Comparison of ENCODE assay signal across 1 cellular context in genomic region chrX:16867947-16868346, GRCh38.
TF ChIP-seq lines count a peak whose summit lies in the region.

No MANE protein-coding gene starts in this region.

TF ChIP-seq in GM23338, 12 proteins besides CTCF, POLR2A, EP300 and RAD21:
- TF ChIP-seq, protein P1, sequence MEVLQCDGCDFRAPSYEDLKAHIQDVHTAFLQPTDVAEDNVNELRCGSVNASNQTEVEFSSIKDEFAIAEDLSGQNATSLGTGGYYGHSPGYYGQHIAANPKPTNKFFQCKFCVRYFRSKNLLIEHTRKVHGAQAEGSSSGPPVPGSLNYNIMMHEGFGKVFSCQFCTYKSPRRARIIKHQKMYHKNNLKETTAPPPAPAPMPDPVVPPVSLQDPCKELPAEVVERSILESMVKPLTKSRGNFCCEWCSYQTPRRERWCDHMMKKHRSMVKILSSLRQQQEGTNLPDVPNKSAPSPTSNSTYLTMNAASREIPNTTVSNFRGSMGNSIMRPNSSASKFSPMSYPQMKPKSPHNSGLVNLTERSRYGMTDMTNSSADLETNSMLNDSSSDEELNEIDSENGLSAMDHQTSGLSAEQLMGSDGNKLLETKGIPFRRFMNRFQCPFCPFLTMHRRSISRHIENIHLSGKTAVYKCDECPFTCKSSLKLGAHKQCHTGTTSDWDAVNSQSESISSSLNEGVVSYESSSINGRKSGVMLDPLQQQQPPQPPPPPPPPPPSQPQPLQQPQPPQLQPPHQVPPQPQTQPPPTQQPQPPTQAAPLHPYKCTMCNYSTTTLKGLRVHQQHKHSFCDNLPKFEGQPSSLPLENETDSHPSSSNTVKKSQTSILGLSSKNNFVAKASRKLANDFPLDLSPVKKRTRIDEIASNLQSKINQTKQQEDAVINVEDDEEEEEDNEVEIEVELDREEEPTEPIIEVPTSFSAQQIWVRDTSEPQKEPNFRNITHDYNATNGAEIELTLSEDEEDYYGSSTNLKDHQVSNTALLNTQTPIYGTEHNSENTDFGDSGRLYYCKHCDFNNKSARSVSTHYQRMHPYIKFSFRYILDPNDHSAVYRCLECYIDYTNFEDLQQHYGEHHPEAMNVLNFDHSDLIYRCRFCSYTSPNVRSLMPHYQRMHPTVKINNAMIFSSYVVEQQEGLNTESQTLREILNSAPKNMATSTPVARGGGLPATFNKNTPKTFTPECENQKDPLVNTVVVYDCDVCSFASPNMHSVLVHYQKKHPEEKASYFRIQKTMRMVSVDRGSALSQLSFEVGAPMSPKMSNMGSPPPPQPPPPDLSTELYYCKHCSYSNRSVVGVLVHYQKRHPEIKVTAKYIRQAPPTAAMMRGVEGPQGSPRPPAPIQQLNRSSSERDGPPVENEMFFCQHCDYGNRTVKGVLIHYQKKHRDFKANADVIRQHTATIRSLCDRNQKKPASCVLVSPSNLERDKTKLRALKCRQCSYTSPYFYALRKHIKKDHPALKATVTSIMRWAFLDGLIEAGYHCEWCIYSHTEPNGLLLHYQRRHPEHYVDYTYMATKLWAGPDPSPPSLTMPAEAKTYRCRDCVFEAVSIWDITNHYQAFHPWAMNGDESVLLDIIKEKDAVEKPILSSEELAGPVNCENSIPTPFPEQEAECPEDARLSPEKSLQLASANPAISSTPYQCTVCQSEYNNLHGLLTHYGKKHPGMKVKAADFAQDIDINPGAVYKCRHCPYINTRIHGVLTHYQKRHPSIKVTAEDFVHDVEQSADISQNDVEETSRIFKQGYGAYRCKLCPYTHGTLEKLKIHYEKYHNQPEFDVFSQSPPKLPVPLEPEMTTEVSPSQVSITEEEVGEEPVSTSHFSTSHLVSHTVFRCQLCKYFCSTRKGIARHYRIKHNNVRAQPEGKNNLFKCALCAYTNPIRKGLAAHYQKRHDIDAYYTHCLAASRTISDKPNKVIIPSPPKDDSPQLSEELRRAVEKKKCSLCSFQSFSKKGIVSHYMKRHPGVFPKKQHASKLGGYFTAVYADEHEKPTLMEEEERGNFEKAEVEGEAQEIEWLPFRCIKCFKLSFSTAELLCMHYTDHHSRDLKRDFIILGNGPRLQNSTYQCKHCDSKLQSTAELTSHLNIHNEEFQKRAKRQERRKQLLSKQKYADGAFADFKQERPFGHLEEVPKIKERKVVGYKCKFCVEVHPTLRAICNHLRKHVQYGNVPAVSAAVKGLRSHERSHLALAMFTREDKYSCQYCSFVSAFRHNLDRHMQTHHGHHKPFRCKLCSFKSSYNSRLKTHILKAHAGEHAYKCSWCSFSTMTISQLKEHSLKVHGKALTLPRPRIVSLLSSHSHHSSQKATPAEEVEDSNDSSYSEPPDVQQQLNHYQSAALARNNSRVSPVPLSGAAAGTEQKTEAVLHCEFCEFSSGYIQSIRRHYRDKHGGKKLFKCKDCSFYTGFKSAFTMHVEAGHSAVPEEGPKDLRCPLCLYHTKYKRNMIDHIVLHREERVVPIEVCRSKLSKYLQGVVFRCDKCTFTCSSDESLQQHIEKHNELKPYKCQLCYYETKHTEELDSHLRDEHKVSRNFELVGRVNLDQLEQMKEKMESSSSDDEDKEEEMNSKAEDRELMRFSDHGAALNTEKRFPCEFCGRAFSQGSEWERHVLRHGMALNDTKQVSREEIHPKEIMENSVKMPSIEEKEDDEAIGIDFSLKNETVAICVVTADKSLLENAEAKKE (CRISPR knock-in tag; IDR thresholded peaks at IDR 0.05) = no peak
- TF ChIP-seq STAT1 (IDR thresholded peaks at IDR 0.05; ENCODE audit: unreplicated experiment) (no peak), ZNF331 (CRISPR knock-in tag; IDR thresholded peaks at IDR 0.05; ENCODE audit: low read depth) (no peak), CREB1 (CRISPR knock-in tag; IDR thresholded peaks at IDR 0.05; ENCODE audit: low read depth) (no peak), EZH2 (IDR thresholded peaks at IDR 0.05; ENCODE audit: low read depth, unreplicated experiment) (no peak), NANOG (IDR thresholded peaks at IDR 0.05; ENCODE audit: borderline replicate concordance) (no peak), POLR2AphosphoS5 (IDR thresholded peaks at IDR 0.05; ENCODE audit: low read depth) (no peak), ZNF114 (CRISPR knock-in tag; IDR thresholded peaks at IDR 0.05) (no peak), EZH2phosphoT487 (IDR thresholded peaks at IDR 0.05; ENCODE audit: unreplicated experiment) (no peak)
- TF ChIP-seq, protein P2, sequence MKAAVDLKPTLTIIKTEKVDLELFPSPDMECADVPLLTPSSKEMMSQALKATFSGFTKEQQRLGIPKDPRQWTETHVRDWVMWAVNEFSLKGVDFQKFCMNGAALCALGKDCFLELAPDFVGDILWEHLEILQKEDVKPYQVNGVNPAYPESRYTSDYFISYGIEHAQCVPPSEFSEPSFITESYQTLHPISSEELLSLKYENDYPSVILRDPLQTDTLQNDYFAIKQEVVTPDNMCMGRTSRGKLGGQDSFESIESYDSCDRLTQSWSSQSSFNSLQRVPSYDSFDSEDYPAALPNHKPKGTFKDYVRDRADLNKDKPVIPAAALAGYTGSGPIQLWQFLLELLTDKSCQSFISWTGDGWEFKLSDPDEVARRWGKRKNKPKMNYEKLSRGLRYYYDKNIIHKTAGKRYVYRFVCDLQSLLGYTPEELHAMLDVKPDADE (IDR thresholded peaks at IDR 0.05) = no peak
- TF ChIP-seq, protein P3, sequence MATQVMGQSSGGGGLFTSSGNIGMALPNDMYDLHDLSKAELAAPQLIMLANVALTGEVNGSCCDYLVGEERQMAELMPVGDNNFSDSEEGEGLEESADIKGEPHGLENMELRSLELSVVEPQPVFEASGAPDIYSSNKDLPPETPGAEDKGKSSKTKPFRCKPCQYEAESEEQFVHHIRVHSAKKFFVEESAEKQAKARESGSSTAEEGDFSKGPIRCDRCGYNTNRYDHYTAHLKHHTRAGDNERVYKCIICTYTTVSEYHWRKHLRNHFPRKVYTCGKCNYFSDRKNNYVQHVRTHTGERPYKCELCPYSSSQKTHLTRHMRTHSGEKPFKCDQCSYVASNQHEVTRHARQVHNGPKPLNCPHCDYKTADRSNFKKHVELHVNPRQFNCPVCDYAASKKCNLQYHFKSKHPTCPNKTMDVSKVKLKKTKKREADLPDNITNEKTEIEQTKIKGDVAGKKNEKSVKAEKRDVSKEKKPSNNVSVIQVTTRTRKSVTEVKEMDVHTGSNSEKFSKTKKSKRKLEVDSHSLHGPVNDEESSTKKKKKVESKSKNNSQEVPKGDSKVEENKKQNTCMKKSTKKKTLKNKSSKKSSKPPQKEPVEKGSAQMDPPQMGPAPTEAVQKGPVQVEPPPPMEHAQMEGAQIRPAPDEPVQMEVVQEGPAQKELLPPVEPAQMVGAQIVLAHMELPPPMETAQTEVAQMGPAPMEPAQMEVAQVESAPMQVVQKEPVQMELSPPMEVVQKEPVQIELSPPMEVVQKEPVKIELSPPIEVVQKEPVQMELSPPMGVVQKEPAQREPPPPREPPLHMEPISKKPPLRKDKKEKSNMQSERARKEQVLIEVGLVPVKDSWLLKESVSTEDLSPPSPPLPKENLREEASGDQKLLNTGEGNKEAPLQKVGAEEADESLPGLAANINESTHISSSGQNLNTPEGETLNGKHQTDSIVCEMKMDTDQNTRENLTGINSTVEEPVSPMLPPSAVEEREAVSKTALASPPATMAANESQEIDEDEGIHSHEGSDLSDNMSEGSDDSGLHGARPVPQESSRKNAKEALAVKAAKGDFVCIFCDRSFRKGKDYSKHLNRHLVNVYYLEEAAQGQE (IDR thresholded peaks at IDR 0.05; ENCODE audit: unreplicated experiment) = no peak
TF ChIP-seq in GM23338: peak in this region for 0.
